17 cellular contexts compared by ENCODE assay signal in genomic region chr22:36965716-36966115, GRCh38.
"Had no signal": no experiment of that assay in that cellular context is flagged by ENCODE, and none has a peak within 500 bp of the region (broad histone marks: within the 10 kb centered on the region; RNA-seq: fewer than 3 reads in every experiment).

No MANE protein-coding gene starts in this region.

- H3K9me3 ChIP-seq: stomach, testis, upper lobe of left lung had no signal

- H3K4me3 Mint-ChIP-seq: activated CD8-positive, alpha-beta T cell treated with anti-CD3 and anti-CD28 coated beads for 36 hours; activated naive CD8-positive, alpha-beta T cell; naive B cell; WTC11 had no signal

- H3K27me3 ChIP-seq: testis, upper lobe of left lung had no signal

- H3K9me3 Mint-ChIP-seq: activated CD8-positive, alpha-beta T cell treated with anti-CD3 and anti-CD28 coated beads for 36 hours; naive B cell had no signal

- H3K27ac Mint-ChIP-seq: activated CD8-positive, alpha-beta T cell treated with anti-CD3 and anti-CD28 coated beads for 36 hours; activated naive CD8-positive, alpha-beta T cell; WTC11 had no signal

- H3K36me3 Mint-ChIP-seq: activated naive CD8-positive, alpha-beta T cell; naive B cell; WTC11 had no signal

- H3K4me3 ChIP-seq: lung, stomach, testis, upper lobe of left lung had no signal

- H3K27ac ChIP-seq: stomach, testis, upper lobe of left lung had no signal

- H3K4me1 Mint-ChIP-seq: naive B cell had no signal

- DNase-seq: activated CD4-positive, alpha-beta T cell treated with anti-CD3 and anti-CD28 coated beads for 4 hours; activated CD8-positive, alpha-beta T cell treated with anti-CD3 and anti-CD28 coated beads for 36 hours; activated gamma-delta T cell treated with Interleukin-2 at 50 U/mL for 16 hours; activated T-cell treated with anti-CD3 and anti-CD28 coated beads, Interleukin-2, amount 50 U/mL, for 48 hours; amniotic stem cell; left colon; naive B cell; stimulated activated CD4-positive, alpha-beta T cell treated with anti-CD3 and anti-CD28 coated beads, Interleukin-4, amount 100 ng/mL, for 24 hours; stomach; T-helper 1 cell; T1000; testis had no signal

- H3K36me3 ChIP-seq: stomach, upper lobe of left lung had no signal

- H3K4me1 ChIP-seq: stomach, testis, upper lobe of left lung had no signal

- ATAC-seq: activated CD8-positive, alpha-beta T cell treated with anti-CD3 and anti-CD28 coated beads for 36 hours; esophagus mucosa; left colon; WTC11 had no signal
